ENCODE assay signal across 14 cellular contexts in the genomic region with DNA sequence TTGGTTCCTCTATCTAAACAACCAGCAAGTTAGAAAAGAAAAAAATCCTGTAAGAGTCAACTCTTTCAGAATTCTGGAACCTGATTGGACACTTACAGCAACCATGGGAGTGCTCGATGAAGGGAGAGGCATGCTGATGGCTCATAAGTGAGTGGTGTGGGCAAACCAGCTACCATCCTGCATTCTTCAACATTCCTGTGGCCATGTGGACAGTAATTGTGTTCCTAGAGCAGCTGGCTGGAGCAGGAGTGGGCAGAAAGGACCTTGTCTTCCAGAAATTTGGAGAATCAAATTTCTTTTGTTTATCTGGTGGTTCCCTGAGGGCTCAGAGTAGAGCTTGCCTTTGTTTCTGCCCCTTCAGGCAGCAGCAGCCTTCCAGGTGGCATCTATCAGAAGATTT. TPM values are rescaled to one million over a fixed set of nuclear protein-coding genes. Genes with fewer than 3 reads are reported as not detected.
A peak's percentile ranks its signal among the peaks of the same experiment; 100 is the strongest.
DNase-seq lines count a peak whose midpoint lies in the region; FAIRE-seq and TF ChIP-seq lines count a peak whose summit lies in the region.
"Had no signal": no experiment of that assay in that cellular context is flagged by ENCODE, and none has a peak within 500 bp of the region (broad histone marks: within the 10 kb centered on the region; RNA-seq: fewer than 3 reads in every experiment).

No MANE protein-coding gene starts in this region.

- DNase-seq in AG09309 (ENCODE audit: low read depth) (peak; percentile 91), HS-5 (ENCODE audit: low read depth) (peak; percentile 82), astrocyte (ENCODE audit: low read depth) (peak; percentile 95), iPS-NIHi11 (ENCODE audit: low spot score) (peak; percentile 49), kidney (no peak), immature natural killer cell (no peak), GF-D8 (lab: John Stamatoyannopoulos, UW) (no peak)
- DNase-seq in activated naive CD8-positive, alpha-beta T cell treated with anti-CD3 and anti-CD28 coated beads for 36 hours = no peak
- DNase-seq: caudate nucleus, KBM-7, natural killer cell, NCI-H510A treated with DMSO at 0.1 percent for 48 hours, T-helper 17 cell had no signal

- no peaks in the 10 kb centered on the region for H3K27me3 ChIP-seq in astrocyte (ENCODE audit: insufficient read depth, low read length)
- H3K27me3 ChIP-seq: BLaER1 treated with 17β-estradiol and CSF1 and Interleukin-3, amounts not matched to agents 10 nM and 100 nM had no signal

- H4K20me1 ChIP-seq in astrocyte (ENCODE audit: insufficient read depth, low read length) = no peaks in the 10 kb centered on the region
- H4K20me1 ChIP-seq: BLaER1 treated with 17β-estradiol and CSF1 and Interleukin-3, amounts not matched to agents 10 nM and 100 nM had no signal

- no peak overlapping the region for H2AFZ ChIP-seq in astrocyte (ENCODE audit: low read depth, low read length)

- H3K4me3 Mint-ChIP-seq in astrocyte (ENCODE audit: unreplicated experiment) (peak overlapping the region; percentile 51), immature natural killer cell (no peak overlapping the region)
- no peak overlapping the region for H3K4me3 Mint-ChIP-seq in activated naive CD8-positive, alpha-beta T cell treated with anti-CD3 and anti-CD28 coated beads for 36 hours
- H3K4me3 Mint-ChIP-seq: natural killer cell, T-helper 17 cell had no signal

- H3K27ac ChIP-seq in astrocyte (ENCODE audit: low read depth, low read length) = no peak overlapping the region
- no peak overlapping the region for H3K27ac ChIP-seq in kidney (ENCODE audit: low read depth in 2 of 2, low read length in 2 of 2)
- H3K27ac ChIP-seq: BLaER1 treated with 17β-estradiol and CSF1 and Interleukin-3, amounts not matched to agents 10 nM and 100 nM had no signal

- H3K27me3 Mint-ChIP-seq in astrocyte (ENCODE audit: low read depth, unreplicated experiment) (peaks cover 5% of the 10 kb centered on the region), immature natural killer cell (ENCODE audit: low read depth in 3 of 3) (peaks cover 0 to 6% (median 2%) of the 10 kb centered on the region in 3 donors)
- H3K27me3 Mint-ChIP-seq in activated naive CD8-positive, alpha-beta T cell treated with anti-CD3 and anti-CD28 coated beads for 36 hours = no peaks in the 10 kb centered on the region

- FAIRE-seq in astrocyte (lab: Jason Lieb, UNC) (peak; percentile 97), kidney (lab: Jason Lieb, UNC) (no peak)

- no peaks in the 10 kb centered on the region for H3K79me2 ChIP-seq in astrocyte (ENCODE audit: insufficient read depth, low read length)

- peak overlapping the region; percentile 86 for H3K27ac Mint-ChIP-seq in astrocyte (ENCODE audit: unreplicated experiment)
- H3K27ac Mint-ChIP-seq in immature natural killer cell = no peak overlapping the region
- no peak overlapping the region for H3K27ac Mint-ChIP-seq in activated naive CD8-positive, alpha-beta T cell treated with anti-CD3 and anti-CD28 coated beads for 36 hours
- H3K27ac Mint-ChIP-seq: natural killer cell, T-helper 17 cell had no signal

- H3K9me3 Mint-ChIP-seq in astrocyte (ENCODE audit: unreplicated experiment) = no peaks in the 10 kb centered on the region
- no peaks in the 10 kb centered on the region for H3K9me3 Mint-ChIP-seq in immature natural killer cell
- H3K9me3 Mint-ChIP-seq in activated naive CD8-positive, alpha-beta T cell treated with anti-CD3 and anti-CD28 coated beads for 36 hours = no peaks in the 10 kb centered on the region
- H3K9me3 Mint-ChIP-seq: natural killer cell had no signal

- no peaks in the 10 kb centered on the region for H3K36me3 ChIP-seq in astrocyte (ENCODE audit: insufficient read depth, low read length)
- H3K36me3 ChIP-seq in kidney (ENCODE audit: control insufficient read depth in 1 of 2, insufficient read depth in 2 of 2, low read length in 2 of 2) = no peaks in the 10 kb centered on the region
- H3K36me3 ChIP-seq: BLaER1 treated with 17β-estradiol and CSF1 and Interleukin-3, amounts not matched to agents 10 nM and 100 nM had no signal

- H3K36me3 Mint-ChIP-seq in astrocyte (ENCODE audit: low read depth, unreplicated experiment) (peaks cover 2% of the 10 kb centered on the region), immature natural killer cell (no peaks in the 10 kb centered on the region)
- H3K36me3 Mint-ChIP-seq in activated naive CD8-positive, alpha-beta T cell treated with anti-CD3 and anti-CD28 coated beads for 36 hours = no peaks in the 10 kb centered on the region
- H3K36me3 Mint-ChIP-seq: natural killer cell had no signal

- H3K4me3 ChIP-seq in AG09309 (ENCODE audit: control insufficient read depth, low read depth, low read length) (no peak overlapping the region), astrocyte (ENCODE audit: insufficient read depth, low read depth, low read length) (no peak overlapping the region), kidney (ENCODE audit: low read length in 2 of 2) (no peak overlapping the region)
- H3K4me3 ChIP-seq: BLaER1 treated with 17β-estradiol and CSF1 and Interleukin-3, amounts not matched to agents 10 nM and 100 nM had no signal

- no peaks in the 10 kb centered on the region for H3K9me3 ChIP-seq in astrocyte (ENCODE audit: insufficient read depth, low read depth, low read length)
- H3K9me3 ChIP-seq in kidney (ENCODE audit: control insufficient read depth in 1 of 2, low read length in 2 of 2) = no peaks in the 10 kb centered on the region

- H3K4me1 ChIP-seq in astrocyte (ENCODE audit: insufficient read depth, low read length) (peaks cover 11% of the 10 kb centered on the region), kidney (ENCODE audit: control insufficient read depth in 1 of 2, insufficient read depth in 1 of 2, low read depth in 1 of 2, low read length in 2 of 2) (no peaks in the 10 kb centered on the region)

- TF ChIP-seq CTCF in AG09309 (IDR thresholded peaks at IDR 0.05; ENCODE audit: control insufficient read depth, insufficient read depth, low read depth, low read length, missing control alignments) = no peak
- no peak for TF ChIP-seq CTCF in astrocyte (IDR thresholded peaks at IDR 0.05; ENCODE audit: insufficient read depth, low read depth, low read length)
- no peak for TF ChIP-seq CTCF in kidney (IDR thresholded peaks at IDR 0.05; ENCODE audit: borderline replicate concordance, extremely low read depth, insufficient read depth)

- H3K9ac ChIP-seq in astrocyte (ENCODE audit: low read length) (no peak overlapping the region), kidney (ENCODE audit: low read length in 2 of 2) (no peak overlapping the region)
- H3K9ac ChIP-seq: BLaER1 treated with 17β-estradiol and CSF1 and Interleukin-3, amounts not matched to agents 10 nM and 100 nM had no signal

- intact Hi-C loops in kidney (cut with DNase I) = no loop called here

- peak overlapping the region; percentile 46 for H3K4me2 ChIP-seq in astrocyte (ENCODE audit: low read length)
- H3K4me2 ChIP-seq: BLaER1 treated with 17β-estradiol and CSF1 and Interleukin-3, amounts not matched to agents 10 nM and 100 nM had no signal

- H3K4me1 Mint-ChIP-seq in astrocyte (ENCODE audit: low read depth, unreplicated experiment) = peaks cover 27% of the 10 kb centered on the region
- no peaks in the 10 kb centered on the region for H3K4me1 Mint-ChIP-seq in immature natural killer cell
- H3K4me1 Mint-ChIP-seq in activated naive CD8-positive, alpha-beta T cell treated with anti-CD3 and anti-CD28 coated beads for 36 hours = peaks cover 6% of the 10 kb centered on the region
- H3K4me1 Mint-ChIP-seq: natural killer cell, T-helper 17 cell had no signal

RNA-seq across cellular contexts. Expression of gene MYL7, which starts 22.5 kb away (rescaled TPM):
- total RNA-seq in astrocyte (60.0 and 63.0 TPM in 2 replicates), kidney (not detected)
- polyA plus RNA-seq in kidney (ENCODE audit: insufficient read depth, low read depth, low replicate concordance) (not detected), immature natural killer cell (not detected)
- not detected for total RNA-seq in activated naive CD8-positive, alpha-beta T cell treated with anti-CD3 and anti-CD28 coated beads for 36 hours
- total RNA-seq: natural killer cell, T-helper 17 cell had no signal

RNA-seq across cellular contexts. Expression of gene GCK, which starts 25.6 kb away (rescaled TPM):
- 0.24 TPM in 1 of 2 replicates, not detected in the other for total RNA-seq in astrocyte
- 0.25 TPM for total RNA-seq in kidney
- 1.0 TPM for polyA plus RNA-seq in kidney (ENCODE audit: insufficient read depth, low read depth, low replicate concordance)
- polyA plus RNA-seq in immature natural killer cell = not detected
- total RNA-seq in activated naive CD8-positive, alpha-beta T cell treated with anti-CD3 and anti-CD28 coated beads for 36 hours = 1 to 10 TPM; 2.5 to 3.7 TPM
- total RNA-seq: natural killer cell had no signal

RNA-seq across cellular contexts. Expression of gene YKT6, which starts 37.2 kb away (rescaled TPM):
- total RNA-seq in astrocyte (215 and 216 TPM in 2 replicates), kidney (60.2 TPM)
- polyA plus RNA-seq in kidney (ENCODE audit: insufficient read depth, low read depth, low replicate concordance) (53.2 TPM), immature natural killer cell (10 to 100 TPM; 39.1 to 64.9 (median 56.9) TPM)
- total RNA-seq in activated naive CD8-positive, alpha-beta T cell treated with anti-CD3 and anti-CD28 coated beads for 36 hours = 10 to 100 TPM; 74.9 to 75.9 TPM

RNA-seq across cellular contexts. Expression of gene POLD2, which starts 40.2 kb away (rescaled TPM):
- total RNA-seq in astrocyte (59.9 and 67.7 TPM in 2 replicates), kidney (60.0 TPM)
- polyA plus RNA-seq in kidney (ENCODE audit: insufficient read depth, low read depth, low replicate concordance) (119 TPM), immature natural killer cell (10 to 100 TPM; 39.8 to 65.7 (median 48.4) TPM)
- 100 to 1,000 TPM; 287 to 296 TPM for total RNA-seq in activated naive CD8-positive, alpha-beta T cell treated with anti-CD3 and anti-CD28 coated beads for 36 hours

RNA-seq across cellular contexts. Expression of gene AEBP1, which starts 59.4 kb away (rescaled TPM):
- total RNA-seq in astrocyte (65.0 and 102 TPM in 2 replicates), kidney (164 TPM)
- polyA plus RNA-seq in kidney (ENCODE audit: insufficient read depth, low read depth, low replicate concordance) (89.4 TPM), immature natural killer cell (1 to 10 TPM in 2 of 3 donors, not detected in 1; 1.5 TPM)
- 10 to 100 TPM; 32.6 to 38.3 TPM for total RNA-seq in activated naive CD8-positive, alpha-beta T cell treated with anti-CD3 and anti-CD28 coated beads for 36 hours

Comparison
In these comparisons a context has a peak if more than half of its experiments do, and no peak if none do; other contexts are left out.
1. DNase-seq: peak in AG09309 (single experiment), HS-5 (single experiment), astrocyte (single experiment) and iPS-NIHi11 (single experiment); none in kidney (single experiment), immature natural killer cell (0 of 3), GF-D8 (single experiment) and activated naive CD8-positive, alpha-beta T cell treated with anti-CD3 and anti-CD28 coated beads for 36 hours (single experiment).
2. RNA of gene MYL7, which starts 22.5 kb away (total RNA-seq): 60.0 to 63.0 TPM in astrocyte; not detected in activated naive CD8-positive, alpha-beta T cell treated with anti-CD3 and anti-CD28 coated beads for 36 hours and not detected in kidney (single experiment); every median in the first group is over 10 times any median in the second.